Comparison of ENCODE assay signal across 31 cellular contexts in genomic region chr4:16714191-16714590, GRCh38.
A peak's percentile ranks its signal among the peaks of the same experiment; 100 is the strongest.
DNase-seq lines count a peak whose midpoint lies in the region; ATAC-seq and TF ChIP-seq lines count a peak whose summit lies in the region.
"Had no signal": no experiment of that assay in that cellular context is flagged by ENCODE, and none has a peak within 500 bp of the region (broad histone marks: within the 10 kb centered on the region; RNA-seq: fewer than 3 reads in every experiment).

No MANE protein-coding gene starts in this region.

- peak; percentile 29 for ATAC-seq in aorta (ENCODE audit: low FRiP score)
- ATAC-seq in GM18520 (IDR thresholded peaks at IDR 0.05; ENCODE audit: unreplicated experiment): no peak
- ATAC-seq: A549; CD8-positive, alpha-beta T cell had no signal

- H3K36me3 ChIP-seq in osteoblast (ENCODE audit: insufficient read depth, low read length) (no peaks in the 10 kb centered on the region), thyroid gland (no peaks in the 10 kb centered on the region), aorta (ENCODE audit: control insufficient read depth in 1 of 2, insufficient read depth in 2 of 2, low read length in 1 of 2) (no peaks in the 10 kb centered on the region)
- H3K36me3 ChIP-seq: BE2C; BLaER1; BLaER1 treated with 17β-estradiol and CSF1 and Interleukin-3, amounts not matched to agents 10 nM and 100 nM had no signal

- no peaks in the 10 kb centered on the region for H3K79me2 ChIP-seq in osteoblast (ENCODE audit: insufficient read depth, low read length)

- H3K4me3 ChIP-seq in osteoblast (ENCODE audit: insufficient read depth, low read length): no peak overlapping the region
- H3K4me3 ChIP-seq in thyroid gland (replicated peaks in 1 of 3): no peak overlapping the region
- no peak overlapping the region for H3K4me3 ChIP-seq in aorta (ENCODE audit: low read length in 2 of 2)
- H3K4me3 ChIP-seq: A549; BLaER1; BLaER1 treated with 17β-estradiol and CSF1 and Interleukin-3, amounts not matched to agents 10 nM and 100 nM had no signal

- intact Hi-C loops in thyroid gland (cut with DNase I) (no loop called here), aorta (cut with DNase I) (no loop called here)

- no peaks in the 10 kb centered on the region for H3K27me3 ChIP-seq in osteoblast (ENCODE audit: insufficient read depth, low read length)
- no peaks in the 10 kb centered on the region for H3K27me3 ChIP-seq in thyroid gland
- no peaks in the 10 kb centered on the region for H3K27me3 ChIP-seq in aorta (ENCODE audit: control insufficient read depth in 1 of 2, insufficient read depth in 2 of 2, low read length in 1 of 2)
- H3K27me3 ChIP-seq: BE2C; BLaER1; BLaER1 treated with 17β-estradiol and CSF1 and Interleukin-3, amounts not matched to agents 10 nM and 100 nM had no signal

- no peaks in the 10 kb centered on the region for H3K9me3 ChIP-seq in osteoblast (ENCODE audit: low read depth, low read length)
- no peaks in the 10 kb centered on the region for H3K9me3 ChIP-seq in thyroid gland
- H3K9me3 ChIP-seq in aorta (ENCODE audit: control insufficient read depth, low read length): no peaks in the 10 kb centered on the region
- H3K9me3 ChIP-seq: A549; BE2C; BLaER1; BLaER1 treated with 17β-estradiol and CSF1 and Interleukin-3, amounts not matched to agents 10 nM and 100 nM; Caco-2 had no signal

- 62 to 68% methylated on average over 1 of the region's 1 CpG for WGBS in thyroid gland, 2 donors
- WGBS in aorta, 2 donors: 26 to 29% methylated on average over 1 of the region's 1 CpG

- H3K4me2 ChIP-seq in osteoblast (ENCODE audit: insufficient read depth, low read length): no peak overlapping the region
- H3K4me2 ChIP-seq: A549; BLaER1; BLaER1 treated with 17β-estradiol and CSF1 and Interleukin-3, amounts not matched to agents 10 nM and 100 nM had no signal

- H3K27ac ChIP-seq in osteoblast (ENCODE audit: low read depth, low read length) (no peak overlapping the region), thyroid gland (no peak overlapping the region), aorta (ENCODE audit: low read depth in 1 of 2, low read length in 2 of 2) (no peak overlapping the region)
- H3K27ac ChIP-seq: 22Rv1; A549; BLaER1; BLaER1 treated with 17β-estradiol and CSF1 and Interleukin-3, amounts not matched to agents 10 nM and 100 nM; C4-2B had no signal

- TF ChIP-seq CTCF in osteoblast (IDR thresholded peaks at IDR 0.05; ENCODE audit: extremely low read depth, low read depth, low read length) (no peak), thyroid gland (IDR thresholded peaks at IDR 0.05) (no peak)

- H4K20me1 ChIP-seq in osteoblast (ENCODE audit: insufficient read depth, low read length): no peaks in the 10 kb centered on the region
- H4K20me1 ChIP-seq: BLaER1; BLaER1 treated with 17β-estradiol and CSF1 and Interleukin-3, amounts not matched to agents 10 nM and 100 nM had no signal

- DNase-seq in osteoblast (ENCODE audit: insufficient read length, low spot score, missing footprints) (peak; percentile 36), thyroid gland (peak; percentile 71 to 74), aorta (no peak), erythroblast (lab: John Stamatoyannopoulos, UW) (no peak), occipital lobe (lab: John Stamatoyannopoulos, UW) (no peak)
- DNase-seq: 8988T; ACHN; AML-193; BE2C; C1 segment of cervical spinal cord; Caco-2; Calu3; CD4-positive, alpha-beta memory T cell; CD4-positive, alpha-beta T cell; CD4-positive, CD25-positive, alpha-beta regulatory T cell; CD8-positive, alpha-beta memory T cell; CD8-positive, alpha-beta T cell; COR-L47; DMS 273 treated with DMSO at 0.1 percent for 48 hours; DMS153; DMS53; DMS79; DMS79 treated with DMSO at 0.1 percent for 48 hours; DND-41; EL had no signal

- TF ChIP-seq POLR2A in thyroid gland (IDR thresholded peaks at IDR 0.05) (no peak), erythroblast (IDR thresholded peaks at IDR 0.05; ENCODE audit: low read length) (no peak)

- H3K4me1 ChIP-seq in osteoblast (ENCODE audit: insufficient read depth, low read length) (peaks cover 32% of the 10 kb centered on the region), thyroid gland (peaks cover 6 to 8% of the 10 kb centered on the region in 2 donors), aorta (ENCODE audit: control insufficient read depth in 1 of 2, insufficient read depth in 2 of 2, low read length in 2 of 2) (no peaks in the 10 kb centered on the region)
- H3K4me1 ChIP-seq: A549; BE2C; BLaER1; BLaER1 treated with 17β-estradiol and CSF1 and Interleukin-3, amounts not matched to agents 10 nM and 100 nM; Caco-2 had no signal

- no peak overlapping the region for H2AFZ ChIP-seq in osteoblast (ENCODE audit: low read length)

Comparison
In these comparisons a context has a peak if more than half of its experiments do, and no peak if none do; other contexts are left out.
1. DNase-seq: peak in osteoblast (single experiment) and thyroid gland (2 of 2); none in aorta (0 of 2), erythroblast (0 of 2) and occipital lobe (single experiment).